ENCODE assay signal across 1 cellular context in genomic region chr19:7888145-7888825, GRCh38.
TF ChIP-seq lines count a peak whose summit lies in the region.

TSS of gene LRRC8E (plus strand) at chr19:7888510. CDS start at chr19:7895604, 7,094 bp downstream.

TF ChIP-seq in GM12878, 131 proteins besides CTCF, POLR2A, EP300 and RAD21:
- TF ChIP-seq TAF1 (IDR thresholded peaks at IDR 0.05; ENCODE audit: borderline replicate concordance, low read depth, low read length) (no peak), ZNF687 (IDR thresholded peaks at IDR 0.05) (no peak)
